20 cellular contexts compared by ENCODE assay signal in the genomic region with DNA sequence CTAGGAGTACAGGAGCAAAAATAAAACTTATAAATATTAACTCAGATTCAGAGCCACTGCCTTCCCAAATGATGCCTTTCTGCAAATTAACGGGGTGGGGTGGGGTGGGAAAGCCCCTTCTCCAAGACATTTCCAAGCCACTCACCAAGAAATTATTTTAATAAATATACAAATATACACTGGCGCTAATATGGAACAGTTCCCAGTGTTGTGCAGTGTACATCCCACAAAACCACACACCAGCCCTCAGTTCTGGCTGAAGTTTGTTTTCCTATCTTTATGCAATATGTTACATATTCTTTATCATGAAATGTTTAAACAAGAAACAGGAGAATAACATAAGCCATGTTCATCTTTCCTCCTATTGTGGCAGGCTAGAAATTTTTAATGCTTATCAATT.
"Had no signal": no experiment of that assay in that cellular context is flagged by ENCODE, and none has a peak within 500 bp of the region (broad histone marks: within the 10 kb centered on the region; RNA-seq: fewer than 3 reads in every experiment).

No MANE protein-coding gene starts in this region.

- H2AFZ ChIP-seq: hepatocyte had no signal

- H3K9me3 ChIP-seq: gastroesophageal sphincter, heart left ventricle, left lung, mucosa of descending colon, psoas muscle, sigmoid colon, stomach, thyroid gland, vagina had no signal

- H3K4me3 ChIP-seq: gastroesophageal sphincter, heart left ventricle, hepatocyte, left lung, mucosa of descending colon, psoas muscle, sigmoid colon, stomach, thyroid gland, vagina had no signal

- H3K27ac ChIP-seq: foreskin keratinocyte, gastroesophageal sphincter, heart left ventricle, hepatocyte, left lung, psoas muscle, sigmoid colon, stomach, thyroid gland, vagina had no signal

- H3K36me3 ChIP-seq: gastroesophageal sphincter, heart left ventricle, left lung, sigmoid colon, stomach, thyroid gland, vagina had no signal

- H3K4me1 ChIP-seq: foreskin keratinocyte, heart left ventricle, left lung, stomach, thyroid gland, vagina had no signal

- H3K4me2 ChIP-seq: hepatocyte had no signal

- DNase-seq: effector memory CD8-positive, alpha-beta T cell; foreskin keratinocyte; heart left ventricle; left cardiac atrium; left lung; mesenchymal stem cell; mucosa of descending colon; naive B cell; psoas muscle; right cardiac atrium; sigmoid colon; stimulated activated CD4-positive, alpha-beta T cell treated with anti-CD3 and anti-CD28 coated beads, Interleukin-2, amount 100 ng/mL, for 24 hours; stimulated activated CD4-positive, alpha-beta T cell treated with anti-CD3 and anti-CD28 coated beads, Interleukin-4, amount 100 ng/mL, for 24 hours; stimulated activated naive CD4-positive, alpha-beta T cell treated with Interleukin-2 at 50 U/mL for 16 hours; stomach; thyroid gland; trophoblast cell had no signal

- H3K27me3 ChIP-seq: gastroesophageal sphincter, hepatocyte, left lung, sigmoid colon, thyroid gland, vagina had no signal
